Comparison of ENCODE assay signal across 1 cellular context in the genomic region with DNA sequence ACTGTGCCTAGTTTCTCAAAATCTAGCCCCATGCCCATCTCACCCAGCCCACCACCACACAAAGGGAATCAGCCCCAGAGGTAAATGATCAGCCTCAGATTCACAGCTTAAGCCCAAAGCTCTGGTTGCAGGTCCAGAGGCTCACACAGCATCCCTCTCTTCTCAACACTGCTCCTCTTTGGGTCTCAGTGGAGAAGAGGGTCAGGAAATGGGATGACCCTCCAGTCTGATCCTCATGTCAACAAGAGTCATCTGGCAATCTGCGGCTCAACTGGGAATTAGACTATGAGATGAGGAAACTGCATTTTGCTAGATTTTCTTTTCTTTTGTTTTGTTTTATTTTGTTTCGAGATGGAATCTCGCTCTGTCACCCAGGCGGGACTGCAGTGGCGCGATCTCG.
TF ChIP-seq lines count a peak whose summit lies in the region.

No MANE protein-coding gene starts in this region.

TF ChIP-seq in IMR-90, 13 proteins besides CTCF, POLR2A, EP300 and RAD21:
- TF ChIP-seq RCOR1 (IDR thresholded peaks at IDR 0.05; ENCODE audit: insufficient replicate concordance, low read length) (no peak), CHD1 (IDR thresholded peaks at IDR 0.05; ENCODE audit: low read depth, low read length) (no peak), MAFK (IDR thresholded peaks at IDR 0.05; ENCODE audit: low read depth, low read length) (no peak), BHLHE40 (IDR thresholded peaks at IDR 0.05; ENCODE audit: low read depth, low read length) (no peak), SMC3 (IDR thresholded peaks at IDR 0.05; ENCODE audit: low read depth, low read length) (no peak)
TF ChIP-seq in IMR-90: peak in this region for 0.
